Comparison of ENCODE assay signal across 37 cellular contexts in genomic region chr2:82728090-82728489, GRCh38.
"Had no signal": no experiment of that assay in that cellular context is flagged by ENCODE, and none has a peak within 500 bp of the region (broad histone marks: within the 10 kb centered on the region; RNA-seq: fewer than 3 reads in every experiment).

No MANE protein-coding gene starts in this region.

- H3K36me3 ChIP-seq: adrenal gland, ascending aorta, cardiac muscle cell had no signal

- H3K4me1 ChIP-seq: adrenal gland, ascending aorta had no signal

- H3K27me3 ChIP-seq: adrenal gland, ascending aorta, cardiac muscle cell had no signal

- H3K27me3 Mint-ChIP-seq: activated B cell treated with CpG ODN at 0.5 μM for 24 hours; activated CD4-positive, alpha-beta memory T cell treated with anti-CD3 and anti-CD28 coated beads for 36 hours; activated CD4-positive, alpha-beta T cell treated with anti-CD3 and anti-CD28 coated beads, Interleukin-2, amount 10 ng/mL, durations not matched to agents 24 days and 14 days; activated CD8-positive, alpha-beta T cell treated with anti-CD3 and anti-CD28 coated beads for 36 hours; activated naive CD8-positive, alpha-beta T cell treated with anti-CD3 and anti-CD28 coated beads for 36 hours; activated T-helper 17 cell treated with anti-CD3 and anti-CD28 coated beads, Interleukin-2, amount 50 U/mL, for 72 hours; brain; central memory CD8-positive, alpha-beta T cell had no signal

- H3K4me1 Mint-ChIP-seq: activated B cell treated with CpG ODN at 0.5 μM for 24 hours; activated CD4-positive, alpha-beta T cell treated with anti-CD3 and anti-CD28 coated beads, Interleukin-2, amount 10 ng/mL, durations not matched to agents 24 days and 14 days; activated naive CD8-positive, alpha-beta T cell treated with anti-CD3 and anti-CD28 coated beads for 36 hours; activated T-helper 17 cell treated with anti-CD3 and anti-CD28 coated beads, Interleukin-2, amount 50 U/mL, for 72 hours; brain; central memory CD8-positive, alpha-beta T cell had no signal

- H3K36me3 Mint-ChIP-seq: activated CD4-positive, alpha-beta memory T cell treated with anti-CD3 and anti-CD28 coated beads for 36 hours; activated naive CD4-positive, alpha-beta T cell treated with anti-CD3 and anti-CD28 coated beads, Interleukin-2, amount 50 U/mL, for 72 hours; activated naive CD8-positive, alpha-beta T cell treated with anti-CD3 and anti-CD28 coated beads for 36 hours; brain had no signal

- DNase-seq: activated B cell treated with CpG ODN at 0.5 μM for 24 hours; activated CD4-positive, alpha-beta memory T cell treated with anti-CD3 and anti-CD28 coated beads for 36 hours; activated CD4-positive, alpha-beta T cell treated with anti-CD3 and anti-CD28 coated beads for 4 hours; activated CD4-positive, alpha-beta T cell treated with anti-CD3 and anti-CD28 coated beads, Interleukin-2, amount 10 ng/mL, durations not matched to agents 24 days and 14 days; activated CD4-positive, alpha-beta T cell treated with anti-CD3 and anti-CD28 coated beads, Interleukin-2, amount 50 U/mL, for 1 hour; activated CD4-positive, alpha-beta T cell treated with anti-CD3 and anti-CD28 coated beads, Interleukin-2, amount 50 U/mL, for 4 hours; activated CD4-positive, CD25-positive, alpha-beta regulatory T cell treated with anti-CD3 and anti-CD28 coated beads, Interleukin-2, amount 50 U/mL, for 72 hours; activated CD8-positive, alpha-beta memory T cell treated with anti-CD3 and anti-CD28 coated beads, Interleukin-2, amount 50 U/mL, for 4 hours; activated CD8-positive, alpha-beta T cell treated with anti-CD3 and anti-CD28 coated beads for 36 hours; activated effector memory CD4-positive, alpha-beta T cell treated with anti-CD3 and anti-CD28 coated beads, Interleukin-2, amount 50 U/mL, for 16 hours; activated gamma-delta T cell treated with Interleukin-2 at 50 U/mL for 16 hours; activated naive CD4-positive, alpha-beta T cell; activated naive CD4-positive, alpha-beta T cell treated with anti-CD3 and anti-CD28 coated beads for 36 hours; activated naive CD4-positive, alpha-beta T cell treated with anti-CD3 and anti-CD28 coated beads, Interleukin-2, amount 50 U/mL, for 16 hours; activated naive CD8-positive, alpha-beta T cell treated with anti-CD3 and anti-CD28 coated beads for 36 hours; activated T-cell treated with anti-CD3 and anti-CD28 coated beads for 4 hours; activated T-cell treated with anti-CD3 and anti-CD28 coated beads, Interleukin-2, amount 50 U/mL, for 1 hour; activated T-cell treated with anti-CD3 and anti-CD28 coated beads, Interleukin-2, amount 50 U/mL, for 4 hours; activated T-cell treated with anti-CD3 and anti-CD28 coated beads, Interleukin-2, amount 50 U/mL, for 72 hours; adrenal gland; amniotic stem cell; caudate nucleus; cerebellar nuclear complex; T-helper 2 cell; T-helper 9 cell had no signal

- H3K9me3 ChIP-seq: adrenal gland, ascending aorta had no signal

- ATAC-seq: activated CD8-positive, alpha-beta T cell treated with anti-CD3 and anti-CD28 coated beads for 36 hours; activated naive CD4-positive, alpha-beta T cell treated with anti-CD3 and anti-CD28 coated beads, Interleukin-2, amount 50 U/mL, for 72 hours; activated T-cell treated with anti-CD3 and anti-CD28 coated beads, Interleukin-2, amount 50 U/mL, for 4 hours; activated T-cell treated with anti-CD3 and anti-CD28 coated beads, Interleukin-2, amount 50 U/mL, for 72 hours; activated T-helper 17 cell treated with anti-CD3 and anti-CD28 coated beads, Interleukin-2, amount 50 U/mL, for 72 hours had no signal

- FAIRE-seq: bronchial epithelial cell, TTC549 had no signal

- H3K27ac ChIP-seq: adrenal gland, ascending aorta, cardiac muscle cell, VCaP had no signal

- H3K4me3 ChIP-seq: adrenal gland, ascending aorta, cardiac muscle cell had no signal

- H3K4me3 Mint-ChIP-seq: activated B cell treated with CpG ODN at 0.5 μM for 24 hours; activated CD4-positive, alpha-beta memory T cell treated with anti-CD3 and anti-CD28 coated beads for 36 hours; activated CD4-positive, alpha-beta T cell treated with anti-CD3 and anti-CD28 coated beads, Interleukin-2, amount 10 ng/mL, durations not matched to agents 24 days and 14 days; activated CD8-positive, alpha-beta T cell treated with anti-CD3 and anti-CD28 coated beads for 36 hours; activated naive CD4-positive, alpha-beta T cell treated with anti-CD3 and anti-CD28 coated beads for 36 hours; activated naive CD8-positive, alpha-beta T cell treated with anti-CD3 and anti-CD28 coated beads for 36 hours; activated T-cell treated with anti-CD3 and anti-CD28 coated beads, Interleukin-2, amount 50 U/mL, for 4 hours; activated T-cell treated with anti-CD3 and anti-CD28 coated beads, Interleukin-2, amount 50 U/mL, for 72 hours; activated T-helper 1 cell treated with anti-CD3 and anti-CD28 coated beads, Interleukin-12 subunit alpha, Interleukin-12 subunit beta, Interleukin-2, Interleukin-4 antibody, amounts not matched to agents 30 ng/mL and 10 ng/mL and 1 ng/mL, durations not matched to agents 14 hours and 24 hours and 36 hours; activated T-helper 17 cell treated with anti-CD3 and anti-CD28 coated beads, Interleukin-2, amount 50 U/mL, for 72 hours; brain; central memory CD8-positive, alpha-beta T cell; T-helper 1 cell treated with Interleukin-12 subunit alpha and Interleukin-12 subunit beta and Interleukin-4 antibody, amounts not matched to agents 30 μg/mL and 1 μg/mL, for 36 hours; T-helper 2 cell treated with Interferon-gamma antibody and Interleukin-4, amounts not matched to agents 5 μg/mL and 100 μg/mL, for 36 hours had no signal

- H3K27ac Mint-ChIP-seq: activated B cell treated with CpG ODN at 0.5 μM for 24 hours; activated CD4-positive, alpha-beta memory T cell treated with anti-CD3 and anti-CD28 coated beads for 36 hours; activated CD4-positive, alpha-beta T cell treated with anti-CD3 and anti-CD28 coated beads, Interleukin-2, amount 10 ng/mL, durations not matched to agents 24 days and 14 days; activated CD8-positive, alpha-beta T cell treated with anti-CD3 and anti-CD28 coated beads for 36 hours; activated naive CD4-positive, alpha-beta T cell treated with anti-CD3 and anti-CD28 coated beads for 36 hours; activated naive CD4-positive, alpha-beta T cell treated with anti-CD3 and anti-CD28 coated beads, Interleukin-2, amount 50 U/mL, for 72 hours; activated naive CD8-positive, alpha-beta T cell treated with anti-CD3 and anti-CD28 coated beads for 36 hours; activated T-cell treated with anti-CD3 and anti-CD28 coated beads, Interleukin-2, amount 50 U/mL, for 72 hours; activated T-helper 1 cell treated with anti-CD3 and anti-CD28 coated beads, Interleukin-12 subunit alpha, Interleukin-12 subunit beta, Interleukin-2, Interleukin-4 antibody, amounts not matched to agents 30 ng/mL and 10 ng/mL and 1 ng/mL, durations not matched to agents 14 hours and 24 hours and 36 hours; activated T-helper 17 cell treated with anti-CD3 and anti-CD28 coated beads, Interleukin-2, amount 50 U/mL, for 72 hours; brain; T-helper 1 cell treated with Interleukin-12 subunit alpha and Interleukin-12 subunit beta and Interleukin-4 antibody, amounts not matched to agents 30 μg/mL and 1 μg/mL, for 36 hours; T-helper 2 cell treated with Interferon-gamma antibody and Interleukin-4, amounts not matched to agents 5 μg/mL and 100 μg/mL, for 36 hours had no signal

- H3K9me3 Mint-ChIP-seq: brain had no signal
